Comparison of ENCODE assay signal across 8 cellular contexts in the genomic region with DNA sequence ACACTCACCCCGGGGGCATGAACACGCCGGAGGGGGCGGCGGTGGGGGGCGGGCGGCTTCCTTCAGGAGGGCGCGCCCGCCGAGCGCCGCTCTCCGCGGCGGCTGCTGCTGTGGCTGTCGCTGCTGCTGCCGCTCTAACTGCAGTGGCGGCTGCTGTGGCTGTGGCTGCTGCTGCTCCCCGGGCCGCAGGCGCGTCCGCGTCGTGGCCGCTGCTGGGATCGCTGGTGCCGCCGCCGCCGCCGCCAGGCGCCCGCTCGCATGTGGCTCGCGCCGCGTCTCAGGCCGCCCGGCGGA. TPM values are rescaled to one million over a fixed set of nuclear protein-coding genes. Genes with fewer than 3 reads are reported as not detected.
DNase-seq lines count a peak whose midpoint lies in the region; ATAC-seq and TF ChIP-seq lines count a peak whose summit lies in the region.

A gene with protein sequence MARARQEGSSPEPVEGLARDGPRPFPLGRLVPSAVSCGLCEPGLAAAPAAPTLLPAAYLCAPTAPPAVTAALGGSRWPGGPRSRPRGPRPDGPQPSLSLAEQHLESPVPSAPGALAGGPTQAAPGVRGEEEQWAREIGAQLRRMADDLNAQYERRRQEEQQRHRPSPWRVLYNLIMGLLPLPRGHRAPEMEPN (minus strand): TSS at position 279 of the 294 bp plus-strand sequence. CDS start 2,768 bp downstream, outside the sequence.

- H4K20me1 ChIP-seq in DND-41 (ENCODE audit: insufficient read depth, low read length) (peaks cover 32% of the 10 kb centered on the region), OCI-LY1 (ENCODE audit: insufficient read depth, low read length) (no peaks in the 10 kb centered on the region)

- ATAC-seq in DND-41 (ENCODE audit: insufficient read depth, low read depth), result peak; percentile 22
- no peak for ATAC-seq in HG03439 (IDR thresholded peaks at IDR 0.05; ENCODE audit: unreplicated experiment)

- H2AFZ ChIP-seq in DND-41 (ENCODE audit: low read depth, low read length), result peak within 1 kb of the TSS; percentile 65
- no peak within 1 kb of the TSS for H2AFZ ChIP-seq in OCI-LY1 (ENCODE audit: low read length)

- H3K27me3 ChIP-seq in DND-41 (ENCODE audit: insufficient read depth, low read length, poor library complexity) (no peaks in the 10 kb centered on the region), OCI-LY1 (ENCODE audit: insufficient read depth, low read length) (no peaks in the 10 kb centered on the region)

- no peaks in the 10 kb centered on the region for H3K9me2 ChIP-seq in OCI-LY1 (ENCODE audit: low read depth, low read length)

- H3K4me3 ChIP-seq in DND-41 (ENCODE audit: low read depth in 1 of 2, low read length in 2 of 2) (peak within 1 kb of the TSS; percentile 52 to 72), OCI-LY1 (ENCODE audit: low read depth, low read length, poor library complexity, severe bottlenecking) (peak within 1 kb of the TSS; percentile 95)

- H3K27ac ChIP-seq in DND-41 (ENCODE audit: low read length) (peak within 1 kb of the TSS; percentile 70), OCI-LY1 (ENCODE audit: low read depth, low read length, poor library complexity, severe bottlenecking) (peak within 1 kb of the TSS; percentile 90)

- no peaks in the 10 kb centered on the region for H3K9me3 ChIP-seq in DND-41 (ENCODE audit: insufficient read depth, low read length, severe bottlenecking)
- no peaks in the 10 kb centered on the region for H3K9me3 ChIP-seq in OCI-LY1 (ENCODE audit: low read length)

- H3K9ac ChIP-seq in DND-41 (ENCODE audit: low read depth, low read length), result peak within 1 kb of the TSS; percentile 73
- H3K9ac ChIP-seq in OCI-LY1 (ENCODE audit: low read length), result peak within 1 kb of the TSS; percentile 83

- TF ChIP-seq CTCF in DND-41 (IDR thresholded peaks at IDR 0.05; ENCODE audit: borderline replicate concordance, extremely low read depth, low read length, poor library complexity, severe bottlenecking), result no peak
- TF ChIP-seq CTCF in OCI-LY1 (IDR thresholded peaks at IDR 0.05; ENCODE audit: low read length), result no peak

- H3K36me3 ChIP-seq in DND-41 (ENCODE audit: insufficient read depth, low read length), result no peaks in the 10 kb centered on the region
- H3K36me3 ChIP-seq in OCI-LY1 (ENCODE audit: insufficient read depth, low read length), result no peaks in the 10 kb centered on the region

- in situ Hi-C loops in endometrial microvascular endothelial cells (cut with HindIII; ENCODE audit: inconsistent ontology term, low pct_unique_long_range_greater_than_20kb, low sequenced_read_pairs), result no loop called here

- peaks cover 14% of the 10 kb centered on the region; the same call in 1 of the 2 replicates for H3F3A ChIP-seq in OCI-LY1 (ENCODE audit: insufficient read depth, low read length)

- H3K79me2 ChIP-seq in DND-41 (ENCODE audit: insufficient read depth, low read length) (no peaks in the 10 kb centered on the region), OCI-LY1 (ENCODE audit: insufficient read depth, low read length) (no peaks in the 10 kb centered on the region)

- peaks cover 59% of the 10 kb centered on the region for H3K4me1 ChIP-seq in DND-41 (ENCODE audit: insufficient read depth, low read length)
- peaks cover 54% of the 10 kb centered on the region for H3K4me1 ChIP-seq in OCI-LY1 (ENCODE audit: insufficient read depth, low read length, severe bottlenecking)

- DNase-seq in DND-41, result no peak
- DNase-seq in occipital lobe (lab: John Stamatoyannopoulos, UW), result no peak
- no peak for DNase-seq in NK-92 treated with Interleukin-12 subunit alpha and Interleukin-12 subunit beta, amount 100 ng/mL, for 24 hours (lab: John Stamatoyannopoulos, UW)
- no peak for DNase-seq in nucleus accumbens (lab: John Stamatoyannopoulos, UW)
- no peak for DNase-seq in NCI-H2029 (lab: John Stamatoyannopoulos, UW)

- H3K4me2 ChIP-seq in DND-41 (ENCODE audit: insufficient read depth, low read length) (peak within 1 kb of the TSS; percentile 92), OCI-LY1 (ENCODE audit: low read length) (peak within 1 kb of the TSS; percentile 83)

RNA-seq across cellular contexts. Expression of the gene that starts here (rescaled TPM):
- total RNA-seq in endometrial microvascular endothelial cells (ENCODE audit: inconsistent ontology term) (12.4 TPM), occipital lobe (13.4 TPM)
